ENCODE assay signal across 12 cellular contexts in the genomic region with DNA sequence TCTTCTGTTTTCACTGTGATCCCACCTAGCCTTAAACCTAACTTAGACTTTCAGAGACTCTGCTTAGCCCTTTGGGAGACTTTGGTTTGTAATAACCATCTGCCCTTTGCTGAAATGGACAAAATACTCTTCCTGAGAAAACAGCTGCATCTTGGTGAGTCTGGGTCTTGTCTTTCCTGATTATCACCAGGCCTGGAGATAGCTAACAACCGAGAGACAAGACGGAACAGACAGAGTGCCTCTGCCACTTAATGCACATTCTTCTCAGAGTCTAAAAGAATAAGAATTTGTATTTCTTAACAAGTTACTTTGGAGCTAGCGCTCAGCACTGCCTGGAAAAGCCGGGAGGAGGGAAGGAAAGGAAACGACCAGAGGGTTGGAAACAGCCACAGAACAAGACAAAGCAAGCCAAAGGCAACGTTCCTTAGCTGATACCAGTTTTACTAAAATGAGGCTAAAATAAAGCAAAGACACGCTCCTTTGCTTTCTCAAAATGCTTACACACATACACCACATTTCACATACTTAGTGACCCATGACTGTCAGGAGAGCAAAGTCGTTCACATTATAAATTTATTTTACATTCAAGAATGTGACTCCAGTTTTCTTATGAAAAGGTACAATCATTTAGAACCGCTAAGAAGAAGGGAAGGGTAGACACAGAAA.
DNase-seq lines count a peak whose midpoint lies in the region; ATAC-seq and TF ChIP-seq lines count a peak whose summit lies in the region.
"Had no signal": no experiment of that assay in that cellular context is flagged by ENCODE, and none has a peak within 500 bp of the region (broad histone marks: within the 10 kb centered on the region; RNA-seq: fewer than 3 reads in every experiment).

No MANE protein-coding gene starts in this region.

- TF ChIP-seq EP300 in SK-N-SH (IDR thresholded peaks at IDR 0.05; ENCODE audit: borderline replicate concordance in 1 of 2, low read depth in 1 of 2, low read length in 1 of 2): no peak

- peaks cover 54% of the 10 kb centered on the region for H3K4me1 Mint-ChIP-seq in WTC11

- ATAC-seq in SK-N-SH treated with all-trans-retinoic acid at 6 μM for 48 hours (peak; percentile 75), WTC11 (no peak), GM21737 (IDR thresholded peaks at IDR 0.05; ENCODE audit: unreplicated experiment) (no peak), HG03342 (IDR thresholded peaks at IDR 0.05; ENCODE audit: unreplicated experiment) (no peak)

- H4K20me1 ChIP-seq in SK-N-SH (ENCODE audit: insufficient read depth): no peaks in the 10 kb centered on the region

- TF ChIP-seq RAD21 in SK-N-SH (IDR thresholded peaks at IDR 0.05; ENCODE audit: low read length): no peak

- H3K36me3 ChIP-seq in SK-N-SH (replicated peaks in 1 of 2; ENCODE audit: control insufficient read depth in 1 of 2, insufficient read depth in 2 of 2, low read length in 1 of 2): peaks cover 21 to 49% of the 10 kb centered on the region in 2 experiments

- H3K9me3 Mint-ChIP-seq in WTC11: peaks cover 3% of the 10 kb centered on the region; the same call in 1 of the 2 replicates

- H3K27me3 ChIP-seq in SK-N-SH (ENCODE audit: insufficient read depth) (no peaks in the 10 kb centered on the region), layer of hippocampus (ENCODE audit: control insufficient read depth, insufficient read depth, low read length) (no peaks in the 10 kb centered on the region)

- TF ChIP-seq CTCF in SK-N-SH (IDR thresholded peaks at IDR 0.05) (no peak), WTC11 (IDR thresholded peaks at IDR 0.05) (no peak)

- whole genome bisulfite sequencing in SK-N-SH (ENCODE audit: low lambda C conversion rate): 74% methylated on average over 9 of the region's 9 CpGs

- peaks cover 90% of the 10 kb centered on the region for H3K79me2 ChIP-seq in SK-N-SH (ENCODE audit: insufficient read depth)

- H3K9me2 ChIP-seq in SK-N-SH: no peaks in the 10 kb centered on the region

- H3K4me3 ChIP-seq in SK-N-SH (ENCODE audit: low read depth in 2 of 2, low read length in 1 of 2): no peak overlapping the region

- H3K27ac ChIP-seq in SK-N-SH (ENCODE audit: low read depth in 2 of 2, low read length in 1 of 2) (peak overlapping the region in 1 of 2 experiments; percentile 62; a peak in 2 of 4 replicates), layer of hippocampus (ENCODE audit: low read depth, low read length) (peak overlapping the region; percentile 69), temporal lobe (ENCODE audit: low read depth, low read length) (peak overlapping the region; percentile 38)
- H3K27ac ChIP-seq: 22Rv1 had no signal

- H3K36me3 Mint-ChIP-seq in WTC11: peaks cover 36% of the 10 kb centered on the region

- H3K9ac ChIP-seq in SK-N-SH: no peak overlapping the region

- no peak overlapping the region for H3K4me3 Mint-ChIP-seq in WTC11

- H3K27me3 Mint-ChIP-seq in WTC11 (ENCODE audit: low read depth): no peaks in the 10 kb centered on the region

- H2AFZ ChIP-seq in SK-N-SH (ENCODE audit: low read depth): no peak overlapping the region

- peaks cover 0 to 9% of the 10 kb centered on the region in 2 experiments; a peak in 1 of 4 replicates for H3K4me1 ChIP-seq in SK-N-SH (ENCODE audit: control insufficient read depth in 1 of 2, insufficient read depth in 2 of 2, low read depth in 1 of 2, low read length in 1 of 2)

- H3F3A ChIP-seq in SK-N-SH (replicated peaks; ENCODE audit: insufficient read depth): no peaks in the 10 kb centered on the region

- no peak for DNase-seq in SK-N-SH
- DNase-seq in WTC11 (ENCODE audit: low spot score): no peak
- DNase-seq in occipital lobe (lab: John Stamatoyannopoulos, UW): no peak
- DNase-seq: activated CD4-positive, CD25-positive, alpha-beta regulatory T cell; activated CD8-positive, alpha-beta memory T cell treated with anti-CD3 and anti-CD28 coated beads, Interleukin-2, amount 50 U/mL, for 4 hours; Calu3 had no signal

- POLR2A ChIA-PET in SK-N-SH (lab: Yijun Ruan, JAX) (interaction anchor here (0.7 kb wide), 1 partner anchor 12 kb away, joined by 3 read pairs; no protein-coding TSS in a partner anchor), WTC11 (lab: Charles Lee) (no interaction called here)

- CTCF ChIA-PET in SK-N-SH (lab: Yijun Ruan, JAX): interaction anchor here (0.7 to 20.5 kb wide), 6 partner anchors 13 to 311 kb away, joined by 3 to 642 read pairs (median 8); partner anchors contain the start of gene CREB3L2
- CTCF ChIA-PET in WTC11 (lab: Charles Lee): interaction anchor here (1.0 to 3.2 kb wide), 3 partner anchors 12 to 92 kb away, joined by 3 to 9 read pairs (median 4); partner anchors contain the start of gene CREB3L2

- H3K9me3 ChIP-seq in SK-N-SH: no peaks in the 10 kb centered on the region

- H3K4me2 ChIP-seq in SK-N-SH: no peak overlapping the region

- H3K27ac Mint-ChIP-seq in WTC11: peak overlapping the region; percentile 56

TF ChIP-seq in SK-N-SH treated with all-trans-retinoic acid at 6 μM for 48 hours, 23 proteins besides CTCF, POLR2A, EP300 and RAD21 (continues in another document):
- TF ChIP-seq SNAI2 (CRISPR knock-in tag; IDR thresholded peaks at IDR 0.05): peak; percentile 25; the same call in 1 of the 2 replicates
- no peak for TF ChIP-seq PATZ1 (CRISPR knock-in tag; IDR thresholded peaks at IDR 0.05; ENCODE audit: borderline replicate concordance)
- no peak for TF ChIP-seq CSDC2 (CRISPR knock-in tag; IDR thresholded peaks at IDR 0.05)
- TF ChIP-seq PPARA (CRISPR knock-in tag; IDR thresholded peaks at IDR 0.05; ENCODE audit: borderline replicate concordance): no peak
- TF ChIP-seq TOX (CRISPR knock-in tag; IDR thresholded peaks at IDR 0.05; ENCODE audit: borderline replicate concordance): no peak
- no peak for TF ChIP-seq ZFP3 (CRISPR knock-in tag; IDR thresholded peaks at IDR 0.05)
- no peak for TF ChIP-seq RARB (CRISPR knock-in tag; IDR thresholded peaks at IDR 0.05)

TF ChIP-seq in SK-N-SH, 30 proteins besides CTCF, POLR2A, EP300 and RAD21 (continues in another document):
- TF ChIP-seq SMC3 (IDR thresholded peaks at IDR 0.05; ENCODE audit: low read depth, low read length): no peak
- TF ChIP-seq POLR2AphosphoS5 (IDR thresholded peaks at IDR 0.05; ENCODE audit: low read depth, low read length): no peak
- no peak; the same call in 1 of the 2 replicates for TF ChIP-seq TCF12 (IDR thresholded peaks at IDR 0.05)
- no peak for TF ChIP-seq MEF2A (IDR thresholded peaks at IDR 0.05; ENCODE audit: borderline replicate concordance, low read depth)
- TF ChIP-seq PBX3 (IDR thresholded peaks at IDR 0.05): no peak
- TF ChIP-seq, protein P1, sequence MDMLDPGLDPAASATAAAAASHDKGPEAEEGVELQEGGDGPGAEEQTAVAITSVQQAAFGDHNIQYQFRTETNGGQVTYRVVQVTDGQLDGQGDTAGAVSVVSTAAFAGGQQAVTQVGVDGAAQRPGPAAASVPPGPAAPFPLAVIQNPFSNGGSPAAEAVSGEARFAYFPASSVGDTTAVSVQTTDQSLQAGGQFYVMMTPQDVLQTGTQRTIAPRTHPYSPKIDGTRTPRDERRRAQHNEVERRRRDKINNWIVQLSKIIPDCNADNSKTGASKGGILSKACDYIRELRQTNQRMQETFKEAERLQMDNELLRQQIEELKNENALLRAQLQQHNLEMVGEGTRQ (IDR thresholded peaks at IDR 0.05; ENCODE audit: borderline replicate concordance, low read depth, low read length): no peak

TF ChIP-seq in WTC11, 78 proteins besides CTCF, POLR2A, EP300 and RAD21 (continues in another document):
- TF ChIP-seq ZNF263 (CRISPR knock-in tag; IDR thresholded peaks at IDR 0.05; ENCODE audit: low read depth) (no peak), NR3C1 (CRISPR knock-in tag; conservative IDR thresholded peaks at IDR 0.05; ENCODE audit: low read depth) (no peak), OVOL2 (CRISPR knock-in tag; IDR thresholded peaks at IDR 0.05; ENCODE audit: borderline replicate concordance) (no peak), ESRRA (CRISPR knock-in tag; IDR thresholded peaks at IDR 0.05; ENCODE audit: borderline replicate concordance) (no peak), EMX1 (CRISPR knock-in tag; IDR thresholded peaks at IDR 0.05) (no peak), ERG (CRISPR knock-in tag; IDR thresholded peaks at IDR 0.05) (no peak)
- TF ChIP-seq, protein P2, sequence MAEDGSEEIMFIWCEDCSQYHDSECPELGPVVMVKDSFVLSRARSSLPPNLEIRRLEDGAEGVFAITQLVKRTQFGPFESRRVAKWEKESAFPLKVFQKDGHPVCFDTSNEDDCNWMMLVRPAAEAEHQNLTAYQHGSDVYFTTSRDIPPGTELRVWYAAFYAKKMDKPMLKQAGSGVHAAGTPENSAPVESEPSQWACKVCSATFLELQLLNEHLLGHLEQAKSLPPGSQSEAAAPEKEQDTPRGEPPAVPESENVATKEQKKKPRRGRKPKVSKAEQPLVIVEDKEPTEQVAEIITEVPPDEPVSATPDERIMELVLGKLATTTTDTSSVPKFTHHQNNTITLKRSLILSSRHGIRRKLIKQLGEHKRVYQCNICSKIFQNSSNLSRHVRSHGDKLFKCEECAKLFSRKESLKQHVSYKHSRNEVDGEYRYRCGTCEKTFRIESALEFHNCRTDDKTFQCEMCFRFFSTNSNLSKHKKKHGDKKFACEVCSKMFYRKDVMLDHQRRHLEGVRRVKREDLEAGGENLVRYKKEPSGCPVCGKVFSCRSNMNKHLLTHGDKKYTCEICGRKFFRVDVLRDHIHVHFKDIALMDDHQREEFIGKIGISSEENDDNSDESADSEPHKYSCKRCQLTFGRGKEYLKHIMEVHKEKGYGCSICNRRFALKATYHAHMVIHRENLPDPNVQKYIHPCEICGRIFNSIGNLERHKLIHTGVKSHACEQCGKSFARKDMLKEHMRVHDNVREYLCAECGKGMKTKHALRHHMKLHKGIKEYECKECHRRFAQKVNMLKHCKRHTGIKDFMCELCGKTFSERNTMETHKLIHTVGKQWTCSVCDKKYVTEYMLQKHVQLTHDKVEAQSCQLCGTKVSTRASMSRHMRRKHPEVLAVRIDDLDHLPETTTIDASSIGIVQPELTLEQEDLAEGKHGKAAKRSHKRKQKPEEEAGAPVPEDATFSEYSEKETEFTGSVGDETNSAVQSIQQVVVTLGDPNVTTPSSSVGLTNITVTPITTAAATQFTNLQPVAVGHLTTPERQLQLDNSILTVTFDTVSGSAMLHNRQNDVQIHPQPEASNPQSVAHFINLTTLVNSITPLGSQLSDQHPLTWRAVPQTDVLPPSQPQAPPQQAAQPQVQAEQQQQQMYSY (CRISPR knock-in tag; IDR thresholded peaks at IDR 0.05): no peak
